19 cellular contexts compared by ENCODE assay signal in genomic region chr7:158759749-158760444, GRCh38. TPM values are rescaled to one million over a fixed set of nuclear protein-coding genes. Genes with fewer than 3 reads are reported as not detected.
A peak's percentile ranks its signal among the peaks of the same experiment; 100 is the strongest.
DNase-seq lines count a peak whose midpoint lies in the region; ATAC-seq and TF ChIP-seq lines count a peak whose summit lies in the region.
"Had no signal": no experiment of that assay in that cellular context is flagged by ENCODE, and none has a peak within 500 bp of the region (broad histone marks: within the 10 kb centered on the region; RNA-seq: fewer than 3 reads in every experiment).

No MANE protein-coding gene starts in this region.

- H3K4me1 Mint-ChIP-seq in activated CD4-positive, alpha-beta T cell treated with anti-CD3 and anti-CD28 coated beads for 36 hours: peaks cover 8% of the 10 kb centered on the region
- H3K4me1 Mint-ChIP-seq: B cell had no signal

- no peak overlapping the region for H2AFZ ChIP-seq in IMR-90 (replicated peaks; ENCODE audit: low read length, poor library complexity)

- H3K9me3 Mint-ChIP-seq in activated CD4-positive, alpha-beta T cell treated with anti-CD3 and anti-CD28 coated beads for 36 hours (ENCODE audit: low read depth): no peaks in the 10 kb centered on the region
- H3K9me3 Mint-ChIP-seq: CD14-positive monocyte, T-cell had no signal

- POLR2A ChIA-PET in activated CD4-positive, alpha-beta T cell treated with anti-CD3 and anti-CD28 coated beads for 36 hours (lab: Charles Lee): no interaction called here
- POLR2A ChIA-PET in IMR-90 (lab: Charles Lee; ENCODE audit: unreplicated experiment): no interaction called here

- H3K27ac ChIP-seq in IMR-90 (ENCODE audit: insufficient read depth, low read length) (no peak overlapping the region), lung (ENCODE audit: low read depth in 1 of 2, low read length in 1 of 2) (no peak overlapping the region)
- H3K27ac ChIP-seq: A549, SJCRH30 had no signal

- no peaks in the 10 kb centered on the region for H3K27me3 Mint-ChIP-seq in activated CD4-positive, alpha-beta T cell treated with anti-CD3 and anti-CD28 coated beads for 36 hours
- H3K27me3 Mint-ChIP-seq: B cell, T-cell had no signal

- no peak overlapping the region for H2BK15ac ChIP-seq in IMR-90 (ENCODE audit: low read depth, low read length)

- H3K36me3 Mint-ChIP-seq in activated CD4-positive, alpha-beta T cell treated with anti-CD3 and anti-CD28 coated beads for 36 hours (ENCODE audit: low read depth): peaks cover 53% of the 10 kb centered on the region

- H2BK120ac ChIP-seq in IMR-90 (ENCODE audit: low read depth, low read length): no peak overlapping the region

- ATAC-seq in activated CD4-positive, alpha-beta T cell treated with anti-CD3 and anti-CD28 coated beads for 36 hours: no peak
- ATAC-seq in IMR-90 (ENCODE audit: low read depth) (no peak), lung (ENCODE audit: insufficient read depth, low FRiP score) (no peak)
- ATAC-seq: A549, T-cell had no signal

- H2AK5ac ChIP-seq in IMR-90 (ENCODE audit: low read depth, low read length): no peak overlapping the region

- no TSS peak for BruUV-seq in IMR-90 (replicated peaks; lab: Mats Ljungman, UMichigan)

- H4K5ac ChIP-seq in IMR-90 (ENCODE audit: low read depth, low read length): no peak overlapping the region

- no peaks in the 10 kb centered on the region; a peak in 3 of 4 replicates for H3K79me1 ChIP-seq in IMR-90 (ENCODE audit: low read depth in 1 of 2, low read length in 2 of 2)

- H3K18ac ChIP-seq in IMR-90 (ENCODE audit: low read depth, low read length): no peak overlapping the region

- peak overlapping the region; percentile 11 for H3K27ac Mint-ChIP-seq in activated CD4-positive, alpha-beta T cell treated with anti-CD3 and anti-CD28 coated beads for 36 hours
- H3K27ac Mint-ChIP-seq: B cell, T-cell had no signal

- H4K91ac ChIP-seq in IMR-90 (ENCODE audit: insufficient read depth, low read depth, low read length): no peak overlapping the region

- no peak overlapping the region for H4K8ac ChIP-seq in IMR-90 (ENCODE audit: low read depth in 2 of 2, low read length in 2 of 2)

- H3K4ac ChIP-seq in IMR-90 (ENCODE audit: low read depth, low read length): no peak overlapping the region

- H3K56ac ChIP-seq in IMR-90 (ENCODE audit: extremely low read depth, insufficient read depth, low read length): no peak overlapping the region

- no peak overlapping the region for H3K4me2 ChIP-seq in IMR-90 (ENCODE audit: low read depth, low read length)
- H3K4me2 ChIP-seq: A549 had no signal

- dilution Hi-C loops in IMR-90 (cut with HindIII; ENCODE audit: low sequenced_read_pairs, unreplicated experiment): no loop called here

- no peak overlapping the region for H2BK5ac ChIP-seq in IMR-90 (ENCODE audit: low read depth, low read length, poor library complexity, severe bottlenecking)

- H3K9me3 ChIP-seq in IMR-90 (ENCODE audit: control insufficient read depth, insufficient read depth, low read length) (no peaks in the 10 kb centered on the region), lung (ENCODE audit: control insufficient read depth in 2 of 2, insufficient read depth in 1 of 2, low read length in 1 of 2) (no peaks in the 10 kb centered on the region)
- H3K9me3 ChIP-seq: A549, MG63, SJCRH30 had no signal

- intact Hi-C loops in activated CD4-positive, alpha-beta T cell treated with anti-CD3 and anti-CD28 coated beads for 36 hours (cut with DNase I, micrococcal nuclease): no loop called here
- intact Hi-C loops in IMR-90 (cut with micrococcal nuclease): no loop called here

- H3K4me1 ChIP-seq in IMR-90 (ENCODE audit: control insufficient read depth, insufficient read depth, low read length) (no peaks in the 10 kb centered on the region), lung (ENCODE audit: control insufficient read depth in 2 of 2, insufficient read depth in 2 of 2, low read length in 2 of 2) (no peaks in the 10 kb centered on the region)
- H3K4me1 ChIP-seq: A549, SJCRH30 had no signal

- no peak for DNase-seq in activated CD4-positive, alpha-beta T cell treated with anti-CD3 and anti-CD28 coated beads for 36 hours
- DNase-seq in activated CD4-positive, alpha-beta T cell treated with anti-CD3 and anti-CD28 coated beads, Interleukin-2, amount 50 U/mL, for 4 hours: no peak
- DNase-seq in IMR-90 (no peak), NCI-H510A (lab: John Stamatoyannopoulos, UW) (peak; percentile 42), lung (ENCODE audit: low spot score) (peak; percentile 67), mucosa of gallbladder (ENCODE audit: low spot score) (no peak), NK-92 (lab: John Stamatoyannopoulos, UW; ENCODE audit: unreplicated experiment) (no peak)
- no peak for DNase-seq in stimulated activated CD4-positive, alpha-beta T cell treated with anti-CD3 and anti-CD28 coated beads, Interleukin-1b, Interleukin-23, amount 100 ng/mL, for 48 hours
- DNase-seq: MG63, NCI-H1436 treated with DMSO at 0.1 percent for 48 hours, NCI-H2081, NCI-H226, NCI-H524 treated with DMSO at 0.1 percent for 48 hours, NCI-H82, SJCRH30, T-cell had no signal

- H3K9ac ChIP-seq in IMR-90 (ENCODE audit: low read depth, low read length): no peak overlapping the region

- H3K4me3 Mint-ChIP-seq in activated CD4-positive, alpha-beta T cell treated with anti-CD3 and anti-CD28 coated beads for 36 hours: no peak overlapping the region
- H3K4me3 Mint-ChIP-seq: B cell, CD14-positive monocyte, T-cell had no signal

- H3K9me1 ChIP-seq in IMR-90 (ENCODE audit: insufficient read depth, low read length): no peaks in the 10 kb centered on the region

- H3K4me3 ChIP-seq in IMR-90 (ENCODE audit: insufficient read depth, low read depth, low read length) (no peak overlapping the region), lung (no peak overlapping the region)
- H3K4me3 ChIP-seq: A549, MG63, SJCRH30 had no signal

- H3K14ac ChIP-seq in IMR-90 (replicated peaks; ENCODE audit: low read depth, low read length): no peak overlapping the region

- H3K23ac ChIP-seq in IMR-90 (ENCODE audit: low read depth, low read length): no peak overlapping the region

- H3K36me3 ChIP-seq in IMR-90 (ENCODE audit: control insufficient read depth, insufficient read depth, low read length) (peaks cover 49% of the 10 kb centered on the region), lung (ENCODE audit: control insufficient read depth in 2 of 2, insufficient read depth in 2 of 2, low read length in 2 of 2) (peaks cover 28 to 29% of the 10 kb centered on the region in 2 donors)

- H2BK20ac ChIP-seq in IMR-90 (ENCODE audit: low read depth, low read length): no peak overlapping the region

- H4K20me1 ChIP-seq in IMR-90 (ENCODE audit: insufficient read depth, low read length): no peaks in the 10 kb centered on the region

- TF ChIP-seq RAD21 in IMR-90 (IDR thresholded peaks at IDR 0.05; ENCODE audit: low read length): no peak

- no peaks in the 10 kb centered on the region for H3K27me3 ChIP-seq in IMR-90 (ENCODE audit: control insufficient read depth, insufficient read depth, low read length)
- H3K27me3 ChIP-seq in lung (ENCODE audit: control insufficient read depth, insufficient read depth): no peaks in the 10 kb centered on the region
- H3K27me3 ChIP-seq: MG63, SJCRH30 had no signal

- no peak for TF ChIP-seq CTCF in IMR-90 (conservative IDR thresholded peaks at IDR 0.05; ENCODE audit: low read depth, low read length)
- TF ChIP-seq CTCF in lung (IDR thresholded peaks at IDR 0.05; ENCODE audit: control extremely low read depth, extremely low read depth): no peak

- no peak overlapping the region for H2AK9ac ChIP-seq in IMR-90 (replicated peaks; ENCODE audit: low read depth, low read length, poor library complexity)

- CTCF ChIA-PET in activated CD4-positive, alpha-beta T cell treated with anti-CD3 and anti-CD28 coated beads for 36 hours (lab: Charles Lee): interaction anchor here (1.3 kb wide), 1 partner anchor 27 kb away, joined by 3 read pairs; no protein-coding TSS in a partner anchor
- CTCF ChIA-PET in IMR-90 (lab: Yijun Ruan, JAX): interaction anchor here (0.6 kb wide), 1 partner anchor 66 kb away, joined by 4 read pairs; no protein-coding TSS in a partner anchor

- 92% methylated on average over 8 of the region's 14 CpGs; no CpG with 5 or more reads in 1 of the 2 experiments for WGBS in IMR-90 (ENCODE audit: extremely low coverage in 2 of 2, insufficient read length in 1 of 2), 2 experiments
- 73 to 88% methylated on average over 14 of the region's 14 CpGs for WGBS in lung, 2 donors

- in situ Hi-C loops in IMR-90 (cut with MboI; ENCODE audit: low sequenced_read_pairs): no loop called here

- TF ChIP-seq POLR2A in IMR-90 (IDR thresholded peaks at IDR 0.05; ENCODE audit: low read depth, low read length): no peak

TF ChIP-seq in IMR-90, 13 proteins besides CTCF, POLR2A, EP300 and RAD21:
- peak; percentile 32; the same call in 1 of the 2 replicates for TF ChIP-seq CEBPB (IDR thresholded peaks at IDR 0.05; ENCODE audit: low read depth, low read length)
- no peak for TF ChIP-seq SMC3 (IDR thresholded peaks at IDR 0.05; ENCODE audit: low read depth, low read length)
- no peak for TF ChIP-seq NFE2L2 (IDR thresholded peaks at IDR 0.05; ENCODE audit: low read depth, low read length)
TF ChIP-seq in IMR-90: peak in this region for 1.

RNA-seq across cellular contexts. Expression of gene NCAPG2, which starts 55.3 kb away (rescaled TPM):
- total RNA-seq in activated CD4-positive, alpha-beta T cell treated with anti-CD3 and anti-CD28 coated beads for 36 hours: 100 to 1,000 TPM in 1 of 2 experiments, 10 to 100 TPM in 1; 85.4 to 127 TPM
- total RNA-seq in IMR-90 (2012; rRNA removed): 25.8 and 31.7 TPM in 2 replicates
- 24.6 and 25.6 TPM in 2 replicates for polyA plus RNA-seq in IMR-90 (2012; rRNA removed)
- polyA plus RNA-seq in IMR-90 (2012; cell fraction: cytosol; rRNA removed): 7.0 and 13.1 TPM in 2 replicates
- 7.8 and 11.2 TPM in 2 replicates for polyA plus RNA-seq in IMR-90 (2012; cell fraction: nucleus; rRNA removed; ENCODE audit: low replicate concordance)
- total RNA-seq in lung: 10 to 100 TPM in 1 of 2 donors, 1 to 10 TPM in 1; 9.3 to 13.5 TPM
- 1 to 10 TPM; 2.1 to 4.4 TPM for polyA plus RNA-seq in lung
- total RNA-seq in mucosa of gallbladder: 7.5 TPM

Comparison
In these comparisons a context has a peak if more than half of its experiments do, and no peak if none do; other contexts are left out.
1. DNase-seq: peak in NCI-H510A (single experiment) and lung (single experiment); none in activated CD4-positive, alpha-beta T cell treated with anti-CD3 and anti-CD28 coated beads for 36 hours (single experiment), activated CD4-positive, alpha-beta T cell treated with anti-CD3 and anti-CD28 coated beads, Interleukin-2, amount 50 U/mL, for 4 hours (0 of 2), IMR-90 (single experiment), mucosa of gallbladder (single experiment), stimulated activated CD4-positive, alpha-beta T cell treated with anti-CD3 and anti-CD28 coated beads, Interleukin-1b, Interleukin-23, amount 100 ng/mL, for 48 hours (single experiment) and NK-92 (single experiment).